19 cellular contexts compared by ENCODE assay signal in genomic region chr16:28901862-28902261, GRCh38. TPM values are rescaled to one million over a fixed set of nuclear protein-coding genes. Genes with fewer than 3 reads are reported as not detected.
DNase-seq lines count a peak whose midpoint lies in the region; ATAC-seq, FAIRE-seq and TF ChIP-seq lines count a peak whose summit lies in the region.
"Had no signal": no experiment of that assay in that cellular context is flagged by ENCODE, and none has a peak within 500 bp of the region (broad histone marks: within the 10 kb centered on the region; RNA-seq: fewer than 3 reads in every experiment).

No MANE protein-coding gene starts in this region.

- H4K20me1 ChIP-seq in BLaER1: no peaks in the 10 kb centered on the region

- H3K9me3 ChIP-seq in BLaER1: no peaks in the 10 kb centered on the region
- H3K9me3 ChIP-seq: Caco-2 had no signal

- no peaks in the 10 kb centered on the region for H3K4me1 Mint-ChIP-seq in stimulated activated effector memory CD8-positive, alpha-beta T cell treated with anti-CD3 and anti-CD28 coated beads, Interleukin-12 subunit alpha, Interleukin-12 subunit beta, amount 100 ng/mL, for 72 hours
- H3K4me1 Mint-ChIP-seq: CD14-positive monocyte had no signal

- H3K27me3 ChIP-seq in BLaER1: no peaks in the 10 kb centered on the region
- no peaks in the 10 kb centered on the region for H3K27me3 ChIP-seq in dorsolateral prefrontal cortex

- no peak for FAIRE-seq in GM12891 (lab: Jason Lieb, UNC)

- no peak overlapping the region for H3K4me3 ChIP-seq in BLaER1
- no peak overlapping the region for H3K4me3 ChIP-seq in dorsolateral prefrontal cortex
- H3K4me3 ChIP-seq: GM23248 had no signal

- H3K27ac Mint-ChIP-seq in stimulated activated effector memory CD8-positive, alpha-beta T cell treated with anti-CD3 and anti-CD28 coated beads, Interleukin-12 subunit alpha, Interleukin-12 subunit beta, amount 100 ng/mL, for 72 hours: peak overlapping the region; percentile 14

- peaks cover 65% of the 10 kb centered on the region for H3K4me1 ChIP-seq in BLaER1
- H3K4me1 ChIP-seq: Caco-2 had no signal

- ATAC-seq in stimulated activated effector memory CD8-positive, alpha-beta T cell treated with anti-CD3 and anti-CD28 coated beads, Interleukin-12 subunit alpha, Interleukin-12 subunit beta, amount 100 ng/mL, for 72 hours: peak; percentile 14
- no peak for ATAC-seq in GM19463 (IDR thresholded peaks at IDR 0.05; ENCODE audit: unreplicated experiment)

- H3K9ac ChIP-seq in BLaER1: peak overlapping the region; percentile 34
- H3K9ac ChIP-seq: GM23248 had no signal

- intact Hi-C loops in dorsolateral prefrontal cortex (cut with DNase I): no loop called here

- TF ChIP-seq POLR2A in GM12891 (IDR thresholded peaks at IDR 0.05; ENCODE audit: low read depth, low read length): no peak

- no peak overlapping the region for H3K4me3 Mint-ChIP-seq in stimulated activated effector memory CD8-positive, alpha-beta T cell treated with anti-CD3 and anti-CD28 coated beads, Interleukin-12 subunit alpha, Interleukin-12 subunit beta, amount 100 ng/mL, for 72 hours
- H3K4me3 Mint-ChIP-seq: B cell; CD14-positive monocyte; CD8-positive, alpha-beta memory T cell; IgD-negative memory B cell had no signal

- TF ChIP-seq CTCF in dorsolateral prefrontal cortex (IDR thresholded peaks at IDR 0.05 in 54 of 56, conservative IDR thresholded peaks at IDR 0.05 in 2 of 56; ENCODE audit: low read depth in 1 of 56, partially characterized antibody in 56 of 56): no peak

- H3K9me3 Mint-ChIP-seq in stimulated activated effector memory CD8-positive, alpha-beta T cell treated with anti-CD3 and anti-CD28 coated beads, Interleukin-12 subunit alpha, Interleukin-12 subunit beta, amount 100 ng/mL, for 72 hours: no peaks in the 10 kb centered on the region
- H3K9me3 Mint-ChIP-seq: CD14-positive monocyte; CD8-positive, alpha-beta memory T cell; IgD-negative memory B cell had no signal

- peak overlapping the region; percentile 90 for H3K4me2 ChIP-seq in BLaER1

- DNase-seq in GM12891 (ENCODE audit: insufficient read length, low spot score) (no peak), iPS-NIHi11 (ENCODE audit: low spot score) (peak; percentile 4), cerebellar nuclear complex (lab: John Stamatoyannopoulos, UW) (no peak), dorsolateral prefrontal cortex (no peak)
- DNase-seq in stimulated activated effector memory CD8-positive, alpha-beta T cell treated with anti-CD3 and anti-CD28 coated beads, Interleukin-12 subunit alpha, Interleukin-12 subunit beta, amount 100 ng/mL, for 72 hours (ENCODE audit: low spot score in 2 of 2): no peak
- DNase-seq: ACHN; Caco-2; CD8-positive, alpha-beta memory T cell; DND-41; GDM1; GM23248; KG1 had no signal

- peaks cover 13% of the 10 kb centered on the region for H3K36me3 Mint-ChIP-seq in stimulated activated effector memory CD8-positive, alpha-beta T cell treated with anti-CD3 and anti-CD28 coated beads, Interleukin-12 subunit alpha, Interleukin-12 subunit beta, amount 100 ng/mL, for 72 hours

- H3K36me3 ChIP-seq in BLaER1: peaks cover 48% of the 10 kb centered on the region

- H3K27ac ChIP-seq in BLaER1 (peak overlapping the region; percentile 86), dorsolateral prefrontal cortex (no peak overlapping the region)
- H3K27ac ChIP-seq: GM23248 had no signal

TF ChIP-seq in GM12891, 5 proteins besides CTCF, POLR2A, EP300 and RAD21:
- TF ChIP-seq POLR2AphosphoS5 (IDR thresholded peaks at IDR 0.05; ENCODE audit: low read depth, low read length) (peak; percentile 27; the same call in 1 of the 2 replicates), SPI1 (IDR thresholded peaks at IDR 0.05; ENCODE audit: low read depth, low read length) (no peak)

RNA-seq across cellular contexts. Expression of gene RABEP2, which starts 23.2 kb away (rescaled TPM):
- polyA plus RNA-seq in GM12891 (2012; ENCODE audit: low read depth, missing spikeins): 21.0 TPM
- total RNA-seq in dorsolateral prefrontal cortex: 10 to 100 TPM in 117 of 120 experiments, 1 to 10 TPM in 3; 9.1 to 24.2 (median 15.8) TPM

RNA-seq across cellular contexts. Expression of gene ATP2A1, which starts 23.6 kb away (rescaled TPM):
- polyA plus RNA-seq in GM12891 (2012; ENCODE audit: low read depth, missing spikeins): 1.6 TPM
- total RNA-seq in dorsolateral prefrontal cortex: 1 to 10 TPM in 62 of 120 experiments, under 1 TPM in 57, not detected in 1; 0.15 to 6.5 (median 1.1) TPM
- polyA plus RNA-seq: CD14-positive monocyte; CD8-positive, alpha-beta memory T cell; IgD-negative memory B cell had no signal

RNA-seq across cellular contexts. Expression of gene CD19, which starts 29.9 kb away (rescaled TPM):
- polyA plus RNA-seq in GM12891 (2012; ENCODE audit: low read depth, missing spikeins): 58.8 TPM
- 1 to 10 TPM in 2 of 120 experiments, under 1 TPM in 8, not detected in 110; 0.22 to 1.2 (median 0.42) TPM for total RNA-seq in dorsolateral prefrontal cortex
- total RNA-seq: A172; Caco-2; CD8-positive, alpha-beta memory T cell; GM23248; HT-29 had no signal
- polyA plus RNA-seq: CD8-positive, alpha-beta memory T cell; GM23248 had no signal

RNA-seq across cellular contexts. Expression of gene SH2B1, which starts 38.2 kb away (rescaled TPM):
- polyA plus RNA-seq in GM12891 (2012; ENCODE audit: low read depth, missing spikeins): 26.7 TPM
- 100 to 1,000 TPM in 84 of 120 experiments, 10 to 100 TPM in 36; 81.1 to 153 (median 109) TPM for total RNA-seq in dorsolateral prefrontal cortex

RNA-seq across cellular contexts. Expression of gene NFATC2IP, which starts 48.9 kb away (rescaled TPM):
- 27.3 TPM for polyA plus RNA-seq in GM12891 (2012; ENCODE audit: low read depth, missing spikeins)
- total RNA-seq in dorsolateral prefrontal cortex: 10 to 100 TPM; 23.5 to 52.5 (median 35.3) TPM
